In genomic region chr4:31052519-31052918, GRCh38 we compare ENCODE assay signal across 23 cellular contexts.
"Had no signal": no experiment of that assay in that cellular context is flagged by ENCODE, and none has a peak within 500 bp of the region (broad histone marks: within the 10 kb centered on the region; RNA-seq: fewer than 3 reads in every experiment).

No MANE protein-coding gene starts in this region.

- FAIRE-seq: TTC549 had no signal

- DNase-seq: activated B cell treated with CpG ODN at 0.5 μM for 24 hours; activated CD4-positive, alpha-beta T cell treated with anti-CD3 and anti-CD28 coated beads for 1 hour; activated CD4-positive, alpha-beta T cell treated with anti-CD3 and anti-CD28 coated beads, Interleukin-2, amount 10 ng/mL, durations not matched to agents 24 days and 14 days; activated CD4-positive, alpha-beta T cell treated with anti-CD3 and anti-CD28 coated beads, Interleukin-2, amount 50 U/mL, for 48 hours; activated CD8-positive, alpha-beta memory T cell treated with anti-CD3 and anti-CD28 coated beads, Interleukin-2, amount 10 ng/mL, durations not matched to agents 7 days and 5 days; activated gamma-delta T cell; activated naive CD4-positive, alpha-beta T cell treated with anti-CD3 and anti-CD28 coated beads for 36 hours; activated T-cell treated with anti-CD3 and anti-CD28 coated beads, Interleukin-2, amount 50 U/mL, for 48 hours; KG1; NCI-H1048; NCI-H146; NCI-H1930; NCI-H2171; NCI-H2227 treated with DMSO at 0.1 percent for 48 hours; NCI-H446 treated with DMSO at 0.1 percent for 48 hours; NCI-H524 treated with DMSO at 0.1 percent for 48 hours; NCI-H82; NK-92 treated with Interleukin-12 subunit alpha and Interleukin-12 subunit beta, amount 100 ng/mL, for 24 hours; OCI-M1; SHP77 treated with DMSO at 0.1 percent for 48 hours; T-helper 17 cell; T-helper 9 cell had no signal
